ENCODE assay signal across 10 cellular contexts in genomic region chr1:33823401-33823800, GRCh38. TPM values are rescaled to one million over a fixed set of nuclear protein-coding genes. Genes with fewer than 3 reads are reported as not detected.
"Had no signal": no experiment of that assay in that cellular context is flagged by ENCODE, and none has a peak within 500 bp of the region (broad histone marks: within the 10 kb centered on the region; RNA-seq: fewer than 3 reads in every experiment).

No MANE protein-coding gene starts in this region.

- H3K27ac ChIP-seq: GM23248 had no signal

- H3K4me3 Mint-ChIP-seq: HFFc6 had no signal

- DNase-seq: GM23248, GOT3, H7, HFFc6, IMR-90 had no signal

- H3K36me3 ChIP-seq: HAP-1 had no signal

- ATAC-seq: HCT116, K562 had no signal

- H3K9ac ChIP-seq: GM23248 had no signal

- H3K9me3 ChIP-seq: HAP-1 had no signal

- H3K4me3 ChIP-seq: GM23248, HAP-1, K562 had no signal

- H3K4me1 ChIP-seq: HAP-1 had no signal

- H3K27ac Mint-ChIP-seq: HFFc6 had no signal

RNA-seq across cellular contexts. Expression of gene HMGB4, which starts 40.5 kb away (rescaled TPM):
- total RNA-seq: GM23248, H4, H7, HFFc6, HT-29, IMR-90, K562 had no signal
- polyA plus RNA-seq: GM23248, IMR-90, K562 had no signal
